In the genomic region with DNA sequence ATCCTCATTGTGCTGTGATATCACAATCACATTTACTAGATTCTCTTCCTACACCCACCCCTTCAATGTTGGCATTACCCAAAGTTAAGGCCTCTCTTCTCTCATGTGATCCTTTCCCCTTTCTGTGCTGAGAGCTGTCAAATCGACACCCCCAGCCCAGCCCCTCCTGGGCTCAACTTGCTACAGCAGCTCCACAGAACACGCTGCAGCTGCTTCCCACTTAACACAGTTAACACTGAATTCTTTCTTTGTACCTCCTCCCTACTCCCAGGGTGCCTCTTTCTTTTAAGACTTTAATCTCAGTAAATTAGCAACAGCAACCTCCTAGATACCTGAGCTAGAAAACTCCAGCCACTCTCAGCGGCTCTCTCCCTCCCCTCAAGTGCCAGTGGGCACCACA, we compare ENCODE assay signal across 1 cellular context.
TF ChIP-seq lines count a peak whose summit lies in the region.

No MANE protein-coding gene starts in this region.

TF ChIP-seq in H1, 55 proteins besides CTCF, POLR2A, EP300 and RAD21:
- TF ChIP-seq GTF2F1 (IDR thresholded peaks at IDR 0.05; ENCODE audit: borderline replicate concordance, low read depth, low read length) (no peak), KDM4A (IDR thresholded peaks at IDR 0.05; ENCODE audit: low read depth, low read length, severe bottlenecking) (no peak), RNF2 (IDR thresholded peaks at IDR 0.05; ENCODE audit: borderline replicate concordance, low read depth, low read length, missing control alignments, poor library complexity, severe bottlenecking) (no peak), KDM1A (IDR thresholded peaks at IDR 0.05; ENCODE audit: borderline replicate concordance, low read length) (no peak), MAFK (IDR thresholded peaks at IDR 0.05; ENCODE audit: low read depth, low read length) (no peak), SAP30 (IDR thresholded peaks at IDR 0.05; ENCODE audit: insufficient read depth, insufficient replicate concordance, low read length) (no peak), CHD1 (IDR thresholded peaks at IDR 0.05; ENCODE audit: low read depth, low read length) (no peak), CHD2 (IDR thresholded peaks at IDR 0.05; ENCODE audit: low read length) (no peak), RBBP5 (IDR thresholded peaks at IDR 0.05; ENCODE audit: borderline replicate concordance, low read depth, low read length) (no peak), EGR1 (IDR thresholded peaks at IDR 0.05; ENCODE audit: borderline replicate concordance, low read depth, low read length) (no peak), KDM5A (IDR thresholded peaks at IDR 0.05; ENCODE audit: low read length) (no peak)
- TF ChIP-seq, protein P1, sequence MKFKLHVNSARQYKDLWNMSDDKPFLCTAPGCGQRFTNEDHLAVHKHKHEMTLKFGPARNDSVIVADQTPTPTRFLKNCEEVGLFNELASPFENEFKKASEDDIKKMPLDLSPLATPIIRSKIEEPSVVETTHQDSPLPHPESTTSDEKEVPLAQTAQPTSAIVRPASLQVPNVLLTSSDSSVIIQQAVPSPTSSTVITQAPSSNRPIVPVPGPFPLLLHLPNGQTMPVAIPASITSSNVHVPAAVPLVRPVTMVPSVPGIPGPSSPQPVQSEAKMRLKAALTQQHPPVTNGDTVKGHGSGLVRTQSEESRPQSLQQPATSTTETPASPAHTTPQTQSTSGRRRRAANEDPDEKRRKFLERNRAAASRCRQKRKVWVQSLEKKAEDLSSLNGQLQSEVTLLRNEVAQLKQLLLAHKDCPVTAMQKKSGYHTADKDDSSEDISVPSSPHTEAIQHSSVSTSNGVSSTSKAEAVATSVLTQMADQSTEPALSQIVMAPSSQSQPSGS (IDR thresholded peaks at IDR 0.05; ENCODE audit: low read length) = no peak
- TF ChIP-seq, protein P2, sequence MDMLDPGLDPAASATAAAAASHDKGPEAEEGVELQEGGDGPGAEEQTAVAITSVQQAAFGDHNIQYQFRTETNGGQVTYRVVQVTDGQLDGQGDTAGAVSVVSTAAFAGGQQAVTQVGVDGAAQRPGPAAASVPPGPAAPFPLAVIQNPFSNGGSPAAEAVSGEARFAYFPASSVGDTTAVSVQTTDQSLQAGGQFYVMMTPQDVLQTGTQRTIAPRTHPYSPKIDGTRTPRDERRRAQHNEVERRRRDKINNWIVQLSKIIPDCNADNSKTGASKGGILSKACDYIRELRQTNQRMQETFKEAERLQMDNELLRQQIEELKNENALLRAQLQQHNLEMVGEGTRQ (IDR thresholded peaks at IDR 0.05; ENCODE audit: low read length) = no peak
